In genomic region chr5:93191016-93191415, GRCh38 we compare ENCODE assay signal across 1 cellular context.
TF ChIP-seq lines count a peak whose summit lies in the region.

No MANE protein-coding gene starts in this region.

TF ChIP-seq in GM23338, 12 proteins besides CTCF, POLR2A, EP300 and RAD21 (continued from another document):
- TF ChIP-seq NANOG (IDR thresholded peaks at IDR 0.05; ENCODE audit: borderline replicate concordance) (no peak), JUNB (IDR thresholded peaks at IDR 0.05; ENCODE audit: unreplicated experiment) (no peak), EZH2 (IDR thresholded peaks at IDR 0.05; ENCODE audit: low read depth, unreplicated experiment) (no peak), ETS1 (IDR thresholded peaks at IDR 0.05) (no peak), REST (IDR thresholded peaks at IDR 0.05; ENCODE audit: unreplicated experiment) (no peak), EZH2phosphoT487 (IDR thresholded peaks at IDR 0.05; ENCODE audit: unreplicated experiment) (no peak), STAT1 (IDR thresholded peaks at IDR 0.05; ENCODE audit: unreplicated experiment) (no peak)
